Comparison of ENCODE assay signal across 18 cellular contexts in the genomic region with DNA sequence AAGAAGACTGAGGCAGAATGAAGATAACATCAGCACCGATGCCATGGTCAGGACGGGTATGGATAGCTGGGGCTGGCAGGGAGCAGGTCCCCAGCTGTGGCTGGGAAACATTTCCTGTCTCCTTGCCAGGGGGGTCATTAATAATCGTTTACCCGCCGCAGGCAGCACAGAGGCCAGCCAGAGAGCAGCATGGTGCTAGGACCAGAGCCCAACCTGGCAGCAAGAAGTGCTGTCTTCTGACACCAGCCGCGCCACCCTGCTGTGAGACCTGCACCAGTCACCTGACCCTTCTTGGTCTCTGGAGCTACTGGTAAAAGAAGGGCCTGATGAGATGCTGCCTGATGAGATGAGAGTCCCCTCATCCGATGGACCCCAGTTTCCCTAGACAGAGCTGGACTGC.
"Had no signal": no experiment of that assay in that cellular context is flagged by ENCODE, and none has a peak within 500 bp of the region (broad histone marks: within the 10 kb centered on the region; RNA-seq: fewer than 3 reads in every experiment).

No MANE protein-coding gene starts in this region.

- DNase-seq: activated CD4-positive, alpha-beta T cell treated with anti-CD3 and anti-CD28 coated beads for 36 hours; activated CD8-positive, alpha-beta memory T cell treated with anti-CD3 and anti-CD28 coated beads, Interleukin-2, amount 50 U/mL, for 4 hours; activated CD8-positive, alpha-beta T cell treated with anti-CD3 and anti-CD28 coated beads for 36 hours; activated gamma-delta T cell treated with Interleukin-2 at 50 U/mL for 16 hours; activated naive CD8-positive, alpha-beta T cell treated with anti-CD3 and anti-CD28 coated beads, Interleukin-2, amount 10 ng/mL, durations not matched to agents 7 days and 5 days; activated T-cell treated with anti-CD3 and anti-CD28 coated beads, Interleukin-2, amount 50 U/mL, for 72 hours; aorta; midbrain; right lobe of liver; stimulated activated CD4-positive, alpha-beta T cell treated with anti-CD3 and anti-CD28 coated beads, Interleukin-2, amount 100 ng/mL, for 48 hours; stimulated activated CD8-positive, alpha-beta memory T cell treated with anti-CD3 and anti-CD28 coated beads, Interleukin-4, amount 100 ng/mL, for 48 hours; stimulated activated naive CD8-positive, alpha-beta T cell treated with anti-CD3 and anti-CD28 coated beads, Interleukin-15, Interleukin-2, amounts not matched to agents 100 U/mL and 50 U/mL, for 24 hours; T1000; upper lobe of right lung had no signal

- H3K27me3 ChIP-seq: right lobe of liver had no signal

- H3K4me3 ChIP-seq: lung, neural progenitor cell, right lobe of liver, upper lobe of right lung had no signal

- H3K27ac ChIP-seq: neural progenitor cell, parathyroid adenoma, upper lobe of right lung had no signal

- H3K4me2 ChIP-seq: neural progenitor cell had no signal

- H2AFZ ChIP-seq: neural progenitor cell, parathyroid adenoma had no signal

- H3K9me3 ChIP-seq: breast epithelium, right lobe of liver, upper lobe of right lung had no signal

- H3K36me3 ChIP-seq: breast epithelium, neural progenitor cell, right lobe of liver, upper lobe of right lung had no signal

- H3K9ac ChIP-seq: neural progenitor cell, parathyroid adenoma had no signal

- H3K4me1 ChIP-seq: breast epithelium, parathyroid adenoma had no signal
